1 cellular context compared by ENCODE assay signal in the genomic region with DNA sequence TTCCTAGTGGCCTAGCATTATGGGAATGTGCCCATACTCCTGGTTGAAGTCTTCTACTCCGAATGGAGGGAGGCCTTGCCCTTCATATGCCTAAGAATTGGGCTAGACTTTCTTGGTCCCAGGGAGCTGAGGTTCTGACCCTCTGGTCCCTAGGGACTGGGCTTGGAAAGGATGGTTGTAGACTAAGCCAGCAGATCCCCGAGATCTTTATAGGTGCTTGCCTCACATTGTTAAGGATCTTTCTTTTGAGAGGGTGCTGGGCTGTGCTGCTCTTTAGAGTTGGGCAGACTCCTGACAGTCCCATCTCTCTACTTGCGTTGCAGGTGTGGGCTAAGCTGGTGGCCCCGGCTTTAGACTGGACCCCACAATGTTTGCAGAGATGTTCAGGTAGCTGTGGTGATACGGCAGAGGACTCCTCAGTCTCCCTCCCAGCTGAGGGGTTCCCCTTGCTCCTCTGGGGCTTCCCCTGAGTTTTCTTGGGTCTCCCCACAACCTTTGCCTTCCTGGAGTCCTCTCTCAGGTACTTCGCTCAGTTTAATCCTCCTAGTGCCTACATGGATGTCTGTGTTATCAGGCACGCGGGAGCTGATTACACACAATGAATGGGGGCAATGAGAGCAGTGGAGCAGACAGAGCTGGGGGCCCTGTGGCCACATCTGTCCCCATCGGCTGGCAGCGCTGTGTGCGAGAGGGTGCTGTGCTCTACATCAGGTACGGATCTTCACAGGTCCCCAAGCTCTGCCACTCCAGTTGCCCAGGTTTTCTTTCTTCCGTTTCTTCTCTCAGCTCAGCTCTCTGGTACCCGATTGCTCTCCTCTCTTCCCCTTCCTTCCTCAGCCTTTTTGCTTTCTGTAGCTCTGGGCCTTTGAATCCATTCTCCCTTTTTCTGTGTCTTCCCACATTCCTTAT.
TF ChIP-seq lines count a peak whose summit lies in the region.

No MANE protein-coding gene starts in this region.

TF ChIP-seq in H1, 55 proteins besides CTCF, POLR2A, EP300 and RAD21:
- no peak for TF ChIP-seq CBX8 (IDR thresholded peaks at IDR 0.05; ENCODE audit: borderline replicate concordance, low read depth, low read length)
- TF ChIP-seq BRCA1 (IDR thresholded peaks at IDR 0.05; ENCODE audit: low read depth, low read length), result no peak
TF ChIP-seq in H1: peak in this region for 0.
